20 cellular contexts compared by ENCODE assay signal in the genomic region with DNA sequence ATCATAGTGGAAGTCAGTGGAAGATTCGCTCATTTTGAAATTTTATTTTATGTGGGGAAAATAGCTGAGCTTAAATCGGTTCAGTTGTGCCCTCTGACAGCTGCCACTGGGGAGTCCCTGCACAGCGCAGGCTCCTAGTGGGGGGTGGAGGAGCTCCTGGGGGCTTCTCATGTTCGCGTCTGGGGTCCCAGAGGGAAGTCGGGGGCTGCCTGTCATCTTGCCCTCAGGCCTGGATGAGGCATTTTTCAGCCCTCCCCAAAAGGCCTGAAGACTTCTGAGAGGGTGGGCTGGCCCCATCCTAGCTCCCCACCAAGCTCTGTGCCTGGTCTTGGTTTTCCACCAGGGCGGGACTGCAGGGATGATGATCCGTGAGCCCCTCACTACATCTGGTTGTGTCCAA.
"Had no signal": no experiment of that assay in that cellular context is flagged by ENCODE, and none has a peak within 500 bp of the region (broad histone marks: within the 10 kb centered on the region; RNA-seq: fewer than 3 reads in every experiment).

No MANE protein-coding gene starts in this region.

- DNase-seq: colonic mucosa; dermis blood vessel endothelial cell; esophagus squamous epithelium; foreskin fibroblast; glutamatergic neuron; islet precursor cell; left ventricle myocardium inferior; lower lobe of right lung; midbrain; naive B cell; psoas muscle; retina; stimulated activated CD4-positive, alpha-beta T cell treated with anti-CD3 and anti-CD28 coated beads, Interleukin-12 subunit alpha, Interleukin-12 subunit beta, amount 100 ng/mL, for 4 hours; stimulated activated CD4-positive, alpha-beta T cell treated with anti-CD3 and anti-CD28 coated beads, Interleukin-2, amount 100 ng/mL, for 48 hours; stimulated activated naive CD4-positive, alpha-beta T cell treated with Interleukin-2 at 50 U/mL for 16 hours; trophoblast cell had no signal

- H3K9me3 ChIP-seq: colonic mucosa, esophagus squamous epithelium, lower lobe of right lung, psoas muscle had no signal

- H3K4me1 ChIP-seq: colonic mucosa, esophagus squamous epithelium, gastroesophageal sphincter, left ventricle myocardium inferior, lower lobe of right lung, psoas muscle had no signal

- H3K4me3 ChIP-seq: colonic mucosa, esophagus squamous epithelium, gastroesophageal sphincter, left ventricle myocardium inferior, lower lobe of right lung, psoas muscle, skin epidermis had no signal

- H3K36me3 ChIP-seq: colonic mucosa, esophagus squamous epithelium, gastroesophageal sphincter, left ventricle myocardium inferior, lower lobe of right lung had no signal

- H3K27ac ChIP-seq: colonic mucosa, esophagus squamous epithelium, gastroesophageal sphincter, left ventricle myocardium inferior, lower lobe of right lung, parathyroid adenoma, psoas muscle, skin epidermis had no signal

- ATAC-seq: gastroesophageal sphincter, lower lobe of right lung, psoas muscle, sciatic nerve had no signal

- H3K27me3 ChIP-seq: colonic mucosa had no signal
